ENCODE assay signal across 21 cellular contexts in genomic region chr4:113179996-113180395, GRCh38.
DNase-seq lines count a peak whose midpoint lies in the region; ATAC-seq, FAIRE-seq and TF ChIP-seq lines count a peak whose summit lies in the region.
"Had no signal": no experiment of that assay in that cellular context is flagged by ENCODE, and none has a peak within 500 bp of the region (broad histone marks: within the 10 kb centered on the region; RNA-seq: fewer than 3 reads in every experiment).

No MANE protein-coding gene starts in this region.

- DNase-seq in AG08396 (ENCODE audit: low spot score), result peak; percentile 8
- no peak for DNase-seq in H54 (ENCODE audit: insufficient read length, low spot score)
- peak; percentile 5 for DNase-seq in brain microvascular endothelial cell
- peak; percentile 9 for DNase-seq in hepatic stellate cell (ENCODE audit: low spot score)
- DNase-seq in NCI-H510A treated with DMSO at 0.1 percent for 48 hours (lab: John Stamatoyannopoulos, UW), result no peak
- no peak for DNase-seq in colonic mucosa
- DNase-seq: central memory CD4-positive, alpha-beta T cell; COR-L47; head of caudate nucleus; islet precursor cell; MV-4-11; NCI-H2107; NCI-H748 treated with DMSO at 0.1 percent for 48 hours; PC-9; sigmoid colon; stimulated activated CD4-positive, alpha-beta T cell treated with anti-CD3 and anti-CD28 coated beads, Interleukin-4, amount 100 ng/mL, for 1 hour had no signal

- no peak for TF ChIP-seq POLR2A in H54 (IDR thresholded peaks at IDR 0.05; ENCODE audit: low read depth, low read length)

- H3K9me3 ChIP-seq in colonic mucosa, result no peaks in the 10 kb centered on the region
- H3K9me3 ChIP-seq: sigmoid colon had no signal

- in situ Hi-C loops in brain microvascular endothelial cell (cut with HindIII; ENCODE audit: low pct_ligation_motif_present, low sequenced_read_pairs), result no loop called here

- FAIRE-seq in H54 (lab: Jason Lieb, UNC), result peak; percentile 82
- FAIRE-seq: GM18507, GM19239 had no signal

- intact Hi-C loops in colonic mucosa (cut with DNase I), result no loop called here

- H3K9ac ChIP-seq in colonic mucosa (ENCODE audit: low read depth in 2 of 2, low read length in 2 of 2), result no peak overlapping the region

- ATAC-seq in HG03280 (IDR thresholded peaks at IDR 0.05; ENCODE audit: unreplicated experiment) (no peak), GM18907 (IDR thresholded peaks at IDR 0.05; ENCODE audit: unreplicated experiment) (no peak)
- ATAC-seq: activated naive CD4-positive, alpha-beta T cell treated with anti-CD3 and anti-CD28 coated beads, Interleukin-2, amount 50 U/mL, for 72 hours had no signal

- H3K4me3 ChIP-seq in brain microvascular endothelial cell (ENCODE audit: low read depth, low read length) (no peak overlapping the region), colonic mucosa (no peak overlapping the region)
- H3K4me3 ChIP-seq: PC-9, sigmoid colon had no signal

- H3K36me3 ChIP-seq in brain microvascular endothelial cell (replicated peaks) (no peaks in the 10 kb centered on the region), colonic mucosa (no peaks in the 10 kb centered on the region)
- H3K36me3 ChIP-seq: sigmoid colon had no signal

- H3K4me1 ChIP-seq in colonic mucosa, result no peaks in the 10 kb centered on the region

- no peak overlapping the region for H3K27ac ChIP-seq in brain microvascular endothelial cell
- H3K27ac ChIP-seq in colonic mucosa, result no peak overlapping the region
- H3K27ac ChIP-seq: PC-9, sigmoid colon had no signal

- no peaks in the 10 kb centered on the region for H3K27me3 ChIP-seq in brain microvascular endothelial cell (replicated peaks)
- no peaks in the 10 kb centered on the region for H3K27me3 ChIP-seq in colonic mucosa
- H3K27me3 ChIP-seq: sigmoid colon had no signal

- TF ChIP-seq CTCF in brain microvascular endothelial cell (IDR thresholded peaks at IDR 0.05; ENCODE audit: low read depth, low read length, missing control alignments), result no peak
- TF ChIP-seq CTCF in colonic mucosa (IDR thresholded peaks at IDR 0.05), result no peak

Comparison
In these comparisons a context has a peak if more than half of its experiments do, and no peak if none do; other contexts are left out.
1. DNase-seq: peak in AG08396 (single experiment), brain microvascular endothelial cell (single experiment) and hepatic stellate cell (single experiment); none in H54 (single experiment), NCI-H510A treated with DMSO at 0.1 percent for 48 hours (single experiment) and colonic mucosa (single experiment).